Comparison of ENCODE assay signal across 9 cellular contexts in genomic region chr9:97076731-97077464, GRCh38. TPM values are rescaled to one million over a fixed set of nuclear protein-coding genes. Genes with fewer than 3 reads are reported as not detected.
DNase-seq lines count a peak whose midpoint lies in the region; ATAC-seq, FAIRE-seq and TF ChIP-seq lines count a peak whose summit lies in the region.
"Not testable (repeated sequence)": the region's sequence is repeated elsewhere in the genome, so short reads cannot be mapped to it uniquely, and the experiment has no call there.
"Had no signal": no experiment of that assay in that cellular context is flagged by ENCODE, and none has a peak within 500 bp of the region (broad histone marks: within the 10 kb centered on the region; RNA-seq: fewer than 3 reads in every experiment).

No MANE protein-coding gene starts in this region.

- H3K9me3 Mint-ChIP-seq in stimulated activated effector memory CD8-positive, alpha-beta T cell treated with anti-CD3 and anti-CD28 coated beads, Interleukin-12 subunit alpha, Interleukin-12 subunit beta, amount 100 ng/mL, for 72 hours: not testable (repeated sequence)

- not testable (repeated sequence) for H3K36me3 Mint-ChIP-seq in stimulated activated effector memory CD8-positive, alpha-beta T cell treated with anti-CD3 and anti-CD28 coated beads, Interleukin-12 subunit alpha, Interleukin-12 subunit beta, amount 100 ng/mL, for 72 hours

- TF ChIP-seq POLR2A in breast epithelium (IDR thresholded peaks at IDR 0.05); gastroesophageal sphincter (IDR thresholded peaks at IDR 0.05); testis (IDR thresholded peaks at IDR 0.05): not testable (repeated sequence)

- H3K27me3 ChIP-seq in Panc1 (ENCODE audit: control insufficient read depth, insufficient read depth, low read length); pancreas; testis: not testable (repeated sequence)
- H3K27me3 ChIP-seq in breast epithelium (peaks cover 0 to 23% of the 10 kb centered on the region in 2 donors), gastroesophageal sphincter (peaks cover 57% of the 10 kb centered on the region), lower lobe of right lung (ENCODE audit: low read depth) (peaks cover 51% of the 10 kb centered on the region)

- H3K27ac ChIP-seq in Panc1 (ENCODE audit: low read length); breast epithelium; gastroesophageal sphincter; lower lobe of right lung; pancreas: not testable (repeated sequence)
- H3K27ac ChIP-seq in testis: peak overlapping the region; percentile 44 to 45

- not testable (repeated sequence) for H3K27ac Mint-ChIP-seq in stimulated activated effector memory CD8-positive, alpha-beta T cell treated with anti-CD3 and anti-CD28 coated beads, Interleukin-12 subunit alpha, Interleukin-12 subunit beta, amount 100 ng/mL, for 72 hours

- not testable (repeated sequence) for H3K4me3 ChIP-seq in Panc1 (ENCODE audit: low read depth in 2 of 2, low read length in 2 of 2); gastroesophageal sphincter; lower lobe of right lung
- H3K4me3 ChIP-seq in breast epithelium (peak overlapping the region in 2 of 3 donors; percentile 20 to 37), pancreas (peak overlapping the region in 2 of 4 donors; percentile 1 to 30), testis (peak overlapping the region in 1 of 2 donors; percentile 15)

- not testable (repeated sequence) for FAIRE-seq in pancreas (lab: Jason Lieb, UNC)

- not testable (repeated sequence) for H3K36me3 ChIP-seq in Panc1 (ENCODE audit: control insufficient read depth, insufficient read depth, low read length); breast epithelium; gastroesophageal sphincter; lower lobe of right lung; pancreas; testis (ENCODE audit: low read depth, missing control alignments)

- H3K9me3 ChIP-seq in Panc1 (ENCODE audit: control insufficient read depth, insufficient read depth, low read depth, low read length); breast epithelium; gastroesophageal sphincter; lower lobe of right lung; pancreas; testis: not testable (repeated sequence)

- 33% methylated on average over 3 of the region's 57 CpGs; no CpG with 5 or more reads in 1 of the 2 donors for WGBS in gastroesophageal sphincter (ENCODE audit: low coverage in 1 of 2), 2 donors
- 9 to 11% methylated on average over 35 to 57 of the region's 57 CpGs for WGBS in pancreas, 2 donors
- 40 to 47% methylated on average over 19 to 57 of the region's 57 CpGs for WGBS in testis, 2 donors

- CTCF ChIA-PET in Panc1 (lab: Charles Lee): not testable (repeated sequence)

- not testable (repeated sequence) for BruUV-seq in Panc1 (replicated peaks; lab: Mats Ljungman, UMichigan)

- ATAC-seq in Panc1: 0 out of 2 replicates have a peak, but pooled peaks have one; percentile 45
- peak; percentile 36 for ATAC-seq in gastroesophageal sphincter
- peak; percentile 24 to 51 for ATAC-seq in lower lobe of right lung
- peak; percentile 25 to 55 (median 44) for ATAC-seq in pancreas
- ATAC-seq in stimulated activated effector memory CD8-positive, alpha-beta T cell treated with anti-CD3 and anti-CD28 coated beads, Interleukin-12 subunit alpha, Interleukin-12 subunit beta, amount 100 ng/mL, for 72 hours: peak; percentile 33

- TF ChIP-seq CTCF in Panc1 (IDR thresholded peaks at IDR 0.05); breast epithelium (IDR thresholded peaks at IDR 0.05); gastroesophageal sphincter (IDR thresholded peaks at IDR 0.05); lower lobe of right lung (IDR thresholded peaks at IDR 0.05); pancreas (IDR thresholded peaks at IDR 0.05); testis (IDR thresholded peaks at IDR 0.05): not testable (repeated sequence)

- intact Hi-C loops in Panc1 (cut with micrococcal nuclease; ENCODE audit: unreplicated experiment); breast epithelium (cut with DNase I; ENCODE audit: low total_unique reads); lower lobe of right lung (cut with DNase I); pancreas (cut with DNase I); testis (cut with DNase I; ENCODE audit: low total_unique reads): not testable (repeated sequence)

- not testable (repeated sequence) for H3K4me1 Mint-ChIP-seq in stimulated activated effector memory CD8-positive, alpha-beta T cell treated with anti-CD3 and anti-CD28 coated beads, Interleukin-12 subunit alpha, Interleukin-12 subunit beta, amount 100 ng/mL, for 72 hours

- H3K4me1 ChIP-seq in Panc1 (ENCODE audit: control insufficient read depth, insufficient read depth, low read length); breast epithelium; gastroesophageal sphincter; lower lobe of right lung; pancreas: not testable (repeated sequence)
- H3K4me1 ChIP-seq in testis: peaks cover 11% of the 10 kb centered on the region

- in situ Hi-C loops in Panc1 (cut with HindIII; ENCODE audit: low pct_unique_long_range_greater_than_20kb, low sequenced_read_pairs): not testable (repeated sequence)

- peak; percentile 51 for DNase-seq in DMS53 (lab: John Stamatoyannopoulos, UW)
- not testable (repeated sequence) for DNase-seq in Panc1 (ENCODE audit: low read depth, low spot score); breast epithelium (ENCODE audit: low spot score in 2 of 2); lower lobe of right lung; stimulated activated effector memory CD8-positive, alpha-beta T cell treated with anti-CD3 and anti-CD28 coated beads, Interleukin-12 subunit alpha, Interleukin-12 subunit beta, amount 100 ng/mL, for 72 hours (ENCODE audit: low spot score in 2 of 2); testis
- peak in 1 of 6 donors; percentile 61 for DNase-seq in pancreas

- POLR2A ChIA-PET in Panc1 (lab: Charles Lee): not testable (repeated sequence)

- TF ChIP-seq EP300 in gastroesophageal sphincter (IDR thresholded peaks at IDR 0.05): not testable (repeated sequence)

- not testable (repeated sequence) for H3K4me3 Mint-ChIP-seq in stimulated activated effector memory CD8-positive, alpha-beta T cell treated with anti-CD3 and anti-CD28 coated beads, Interleukin-12 subunit alpha, Interleukin-12 subunit beta, amount 100 ng/mL, for 72 hours

RNA-seq across cellular contexts. Expression of gene CTSV, which starts 38.0 kb away (rescaled TPM):
- 27.1 TPM for total RNA-seq in Panc1 (2021; ENCODE audit: unreplicated experiment)
- polyA plus RNA-seq in Panc1 (2012; ENCODE audit: insufficient read length): 10.4 TPM
- 10 to 100 TPM in 1 of 3 donors, 1 to 10 TPM in 1, under 1 TPM in 1; 0.48 to 15.4 (median 2.0) TPM for total RNA-seq in breast epithelium
- total RNA-seq in gastroesophageal sphincter: under 1 TPM in 3 of 4 donors, not detected in 1; 0.19 to 0.93 (median 0.57) TPM
- total RNA-seq in lower lobe of right lung: 0.32 TPM
- 1 to 10 TPM in 2 of 6 donors, under 1 TPM in 4; 0.79 to 1.3 (median 0.87) TPM for total RNA-seq in pancreas
- polyA plus RNA-seq in pancreas: 1 to 10 TPM; 1.4 to 1.8 TPM
- total RNA-seq in testis: 100 to 1,000 TPM; 107 to 319 TPM
- 96.6 TPM for polyA plus RNA-seq in testis (ENCODE audit: insufficient read depth, low read depth, low replicate concordance)
- polyA plus RNA-seq: CD14-positive monocyte had no signal
